Comparison of ENCODE assay signal across 9 cellular contexts in the genomic region with DNA sequence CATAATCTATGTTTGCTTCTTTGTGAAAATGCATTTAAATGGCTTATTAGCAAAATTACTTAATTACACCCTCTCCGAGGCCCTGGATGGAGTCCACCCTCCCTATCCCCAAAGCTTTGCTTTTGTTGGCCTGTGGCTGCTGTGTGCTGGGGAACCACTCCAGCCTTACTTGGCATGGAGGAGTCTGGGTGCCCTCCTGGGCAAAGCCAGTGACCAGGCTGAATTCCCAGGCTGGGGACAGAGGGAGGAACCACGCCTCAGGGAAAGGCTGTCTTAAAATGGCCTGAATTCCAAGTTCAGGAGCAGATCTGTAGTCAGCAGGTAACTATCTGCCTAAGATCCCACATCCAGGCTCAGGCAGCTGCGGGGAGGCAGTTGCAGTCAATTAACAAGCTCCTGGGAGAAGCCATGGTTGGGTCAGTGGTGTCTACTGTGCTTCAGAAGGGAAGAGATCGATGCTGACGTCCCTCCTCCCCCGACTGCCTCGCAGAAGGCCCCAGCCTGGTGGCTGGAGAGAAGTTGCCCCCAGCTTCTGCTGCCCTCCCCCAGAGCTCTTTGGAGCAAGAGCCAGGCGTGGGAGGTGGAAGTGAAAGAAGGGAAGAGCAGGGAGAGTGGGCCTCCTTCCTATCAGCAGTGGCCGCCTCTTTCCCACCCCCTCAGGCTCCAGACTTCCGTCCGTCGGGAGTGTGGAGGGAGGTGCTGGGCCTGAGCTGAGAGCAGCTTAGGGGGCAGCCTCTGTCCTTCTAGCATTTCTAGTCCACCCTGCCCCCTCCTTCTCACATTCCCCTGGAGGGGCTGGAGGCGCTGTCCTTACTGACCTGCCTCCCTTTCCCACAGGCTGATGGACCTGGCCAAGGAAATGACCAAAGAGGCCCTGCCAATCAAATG. TPM values are rescaled to one million over a fixed set of nuclear protein-coding genes. Genes with fewer than 3 reads are reported as not detected.
DNase-seq lines count a peak whose midpoint lies in the region; ATAC-seq, FAIRE-seq and TF ChIP-seq lines count a peak whose summit lies in the region.
"Had no signal": no experiment of that assay in that cellular context is flagged by ENCODE, and none has a peak within 500 bp of the region (broad histone marks: within the 10 kb centered on the region; RNA-seq: fewer than 3 reads in every experiment).

No MANE protein-coding gene starts in this region.

- no peak for DNase-seq in HCT116 (ENCODE audit: low read depth, low spot score)
- DNase-seq in astrocyte (ENCODE audit: low read depth), result peak; percentile 68
- peak; percentile 41 to 49 for DNase-seq in hippocampal formation (lab: John Stamatoyannopoulos, UW)
- DNase-seq in sciatic nerve (ENCODE audit: low spot score), result peak; percentile 72
- DNase-seq in Calu3, result no peak
- DNase-seq in A673 (ENCODE audit: low spot score), result no peak
- DNase-seq in AG08396 (ENCODE audit: low spot score), result no peak
- DNase-seq: stimulated activated CD4-positive, alpha-beta T cell treated with anti-CD3 and anti-CD28 coated beads, Interleukin-2, amount 100 ng/mL, for 48 hours had no signal

- FAIRE-seq in astrocyte (lab: Jason Lieb, UNC), result no peak

- H3K27ac Mint-ChIP-seq in astrocyte (ENCODE audit: unreplicated experiment), result peak overlapping the region; percentile 84
- no peak overlapping the region for H3K27ac Mint-ChIP-seq in Calu3 (ENCODE audit: unreplicated experiment)

- TF ChIP-seq CTCF in HCT116 (IDR thresholded peaks at IDR 0.05 in 2 of 3, conservative IDR thresholded peaks at IDR 0.05 in 1 of 3; ENCODE audit: borderline replicate concordance in 1 of 3, insufficient read depth in 1 of 3, low read depth in 2 of 3, low read length in 2 of 3) (no peak), astrocyte (IDR thresholded peaks at IDR 0.05; ENCODE audit: insufficient read depth, low read depth, low read length) (no peak), Calu3 (IDR thresholded peaks at IDR 0.05; ENCODE audit: unreplicated experiment) (no peak), A673 (conservative IDR thresholded peaks at IDR 0.05; ENCODE audit: low read depth, low read length) (no peak)

- H3K36me3 Mint-ChIP-seq in astrocyte (ENCODE audit: low read depth, unreplicated experiment) (peaks cover 10% of the 10 kb centered on the region), Calu3 (ENCODE audit: insufficient read depth, unreplicated experiment) (peaks cover 8% of the 10 kb centered on the region)

- H3K4me3 Mint-ChIP-seq in astrocyte (ENCODE audit: unreplicated experiment) (no peak overlapping the region), Calu3 (ENCODE audit: low read depth, unreplicated experiment) (no peak overlapping the region)

- H3K4me1 ChIP-seq in HCT116 (ENCODE audit: control insufficient read depth in 1 of 2, insufficient read depth in 2 of 2, low read length in 2 of 2) (peaks cover 15 to 24% of the 10 kb centered on the region in 2 experiments), astrocyte (ENCODE audit: insufficient read depth, low read length) (peaks cover 24% of the 10 kb centered on the region), A673 (ENCODE audit: insufficient read depth, low read length, poor library complexity, severe bottlenecking) (no peaks in the 10 kb centered on the region)

- CTCF ChIA-PET in HCT116 (lab: Charles Lee) (interaction anchor here (1.7 kb wide), 1 partner anchor 12 kb away, joined by 7 read pairs; no protein-coding TSS in a partner anchor), Calu3 (lab: Charles Lee) (interaction anchor here (1.1 to 3.1 kb wide), 2 partner anchors 11 to 62 kb away, joined by 3 to 6 read pairs; no protein-coding TSS in a partner anchor), A673 (lab: Charles Lee) (no interaction called here)

- POLR2A ChIA-PET in HCT116 (lab: Charles Lee), result interaction anchor here (1.3 kb wide), 1 partner anchor 12 kb away, joined by 4 read pairs; a partner anchor contains a TSS
- POLR2A ChIA-PET in A673 (lab: Charles Lee; ENCODE audit: low non-redundant PET), result no interaction called here

- H4K20me1 ChIP-seq in HCT116 (ENCODE audit: insufficient read depth), result no peaks in the 10 kb centered on the region
- no peaks in the 10 kb centered on the region for H4K20me1 ChIP-seq in astrocyte (ENCODE audit: insufficient read depth, low read length)

- no peaks in the 10 kb centered on the region for H3K79me2 ChIP-seq in HCT116 (ENCODE audit: insufficient read depth, low read length)
- H3K79me2 ChIP-seq in astrocyte (ENCODE audit: insufficient read depth, low read length), result no peaks in the 10 kb centered on the region

- H3K9ac ChIP-seq in HCT116 (ENCODE audit: low read length), result no peak overlapping the region
- peak overlapping the region; percentile 24 for H3K9ac ChIP-seq in astrocyte (ENCODE audit: low read length)

- H3K36me3 ChIP-seq in HCT116 (ENCODE audit: control insufficient read depth in 1 of 2, insufficient read depth in 2 of 2, low read length in 2 of 2), result no peaks in the 10 kb centered on the region
- no peaks in the 10 kb centered on the region for H3K36me3 ChIP-seq in astrocyte (ENCODE audit: insufficient read depth, low read length)
- no peaks in the 10 kb centered on the region for H3K36me3 ChIP-seq in A673 (ENCODE audit: insufficient read depth, low read length, poor library complexity, severe bottlenecking)

- H3K27ac ChIP-seq in HCT116 (ENCODE audit: low read depth, low read length), result peak overlapping the region; percentile 4; the same call in 1 of the 2 replicates
- H3K27ac ChIP-seq in astrocyte (ENCODE audit: low read depth, low read length), result peak overlapping the region; percentile 50
- H3K27ac ChIP-seq in A673 (ENCODE audit: low read depth, low read length, poor library complexity, severe bottlenecking), result no peak overlapping the region

- H3K4me3 ChIP-seq in HCT116 (replicated peaks in 1 of 2; ENCODE audit: low read depth in 1 of 2, low read length in 2 of 2) (no peak overlapping the region), astrocyte (ENCODE audit: insufficient read depth, low read depth, low read length) (no peak overlapping the region), A673 (ENCODE audit: low read depth, low read length, poor library complexity, severe bottlenecking) (no peak overlapping the region)

- H2AFZ ChIP-seq in HCT116 (ENCODE audit: low read depth, low read length, poor library complexity, severe bottlenecking), result no peak overlapping the region
- peak overlapping the region; percentile 67 for H2AFZ ChIP-seq in astrocyte (ENCODE audit: low read depth, low read length)

- RAD21 ChIA-PET in HCT116 (lab: Charles Lee; ENCODE audit: low non-redundant PET in 1 of 2, low total read pairs in 2 of 2, uncharacterized antibody in 2 of 2, unreplicated experiment in 2 of 2), result no interaction called here

- no peaks in the 10 kb centered on the region for H3K9me2 ChIP-seq in HCT116 (ENCODE audit: insufficient read depth)

- no peaks in the 10 kb centered on the region for H3K9me3 Mint-ChIP-seq in astrocyte (ENCODE audit: unreplicated experiment)
- no peaks in the 10 kb centered on the region for H3K9me3 Mint-ChIP-seq in Calu3 (ENCODE audit: low read depth, unreplicated experiment)

- H3K27me3 ChIP-seq in HCT116 (ENCODE audit: insufficient read depth, low read length) (no peaks in the 10 kb centered on the region), astrocyte (ENCODE audit: insufficient read depth, low read length) (no peaks in the 10 kb centered on the region), A673 (replicated peaks; ENCODE audit: insufficient read depth, low read depth, low read length, poor library complexity) (no peaks in the 10 kb centered on the region)

- H3K4me2 ChIP-seq in HCT116 (ENCODE audit: low read length) (peak overlapping the region; percentile 54; the same call in 1 of the 2 replicates), astrocyte (ENCODE audit: low read length) (peak overlapping the region; percentile 79)

- ATAC-seq in HCT116, result no peak
- ATAC-seq in sciatic nerve, result peak; percentile 56
- ATAC-seq in GM21423 (IDR thresholded peaks at IDR 0.05; ENCODE audit: unreplicated experiment), result no peak

- no peak for TF ChIP-seq POLR2A in HCT116 (IDR thresholded peaks at IDR 0.05; ENCODE audit: borderline replicate concordance, extremely low read depth, insufficient read depth, insufficient read length)

- H3K4me1 Mint-ChIP-seq in astrocyte (ENCODE audit: low read depth, unreplicated experiment) (peaks cover 25% of the 10 kb centered on the region), Calu3 (ENCODE audit: low read depth, unreplicated experiment) (no peaks in the 10 kb centered on the region)

- H3K9me3 ChIP-seq in HCT116 (ENCODE audit: control insufficient read depth in 1 of 2, insufficient read depth in 1 of 2, low read depth in 1 of 2, low read length in 2 of 2) (no peaks in the 10 kb centered on the region), astrocyte (ENCODE audit: insufficient read depth, low read depth, low read length) (no peaks in the 10 kb centered on the region), A673 (ENCODE audit: low read depth, low read length, poor library complexity, severe bottlenecking) (no peaks in the 10 kb centered on the region)

- no peak for TF ChIP-seq RAD21 in HCT116 (IDR thresholded peaks at IDR 0.05; ENCODE audit: low read depth)

- H3K27me3 Mint-ChIP-seq in astrocyte (ENCODE audit: low read depth, unreplicated experiment) (peaks cover 2% of the 10 kb centered on the region), Calu3 (ENCODE audit: unreplicated experiment) (peaks cover 23% of the 10 kb centered on the region)

- intact Hi-C loops in HCT116 (cut with micrococcal nuclease) (no loop called here), sciatic nerve (cut with DNase I) (no loop called here), Calu3 (cut with micrococcal nuclease; ENCODE audit: unreplicated experiment) (no loop called here), A673 (cut with micrococcal nuclease; ENCODE audit: unreplicated experiment) (no loop called here)

- BruUV-seq in HCT116 (replicated peaks; lab: Mats Ljungman, UMichigan), result no TSS peak
- no TSS peak for BruUV-seq in Calu3 (replicated peaks; lab: Mats Ljungman, UMichigan)
- no TSS peak for BruUV-seq in A673 (replicated peaks; lab: Mats Ljungman, UMichigan)

TF ChIP-seq in HCT116, 20 proteins besides CTCF, POLR2A, EP300 and RAD21 (continues in another document):
- no peak for TF ChIP-seq POLR2AphosphoS5 (IDR thresholded peaks at IDR 0.05; ENCODE audit: low read depth, low read length)
- no peak for TF ChIP-seq ZFX (IDR thresholded peaks at IDR 0.05)
- TF ChIP-seq JUND (IDR thresholded peaks at IDR 0.05), result no peak
- no peak for TF ChIP-seq SIN3A (IDR thresholded peaks at IDR 0.05; ENCODE audit: low read depth)
- TF ChIP-seq EGR1 (IDR thresholded peaks at IDR 0.05; ENCODE audit: low read depth), result no peak

RNA-seq across cellular contexts. Expression of a gene that starts 11.3 kb away (rescaled TPM):
- total RNA-seq in HCT116 (2021; ENCODE audit: unreplicated experiment) (13.3 TPM), astrocyte (13.6 and 23.6 TPM in 2 replicates), sciatic nerve (19.3 TPM), Calu3 (2022) (1.2 and 1.4 TPM in 2 replicates), A673 (2021) (6.8 and 9.2 TPM in 2 replicates)
- polyA plus RNA-seq in HCT116 (2012), result 6.8 and 9.3 TPM in 2 replicates

RNA-seq across cellular contexts. Expression of a gene that starts 40.1 kb away (rescaled TPM):
- total RNA-seq in HCT116 (2021; ENCODE audit: unreplicated experiment), result 20.6 TPM
- 11.5 and 13.0 TPM in 2 replicates for polyA plus RNA-seq in HCT116 (2012)
- 12.7 and 15.0 TPM in 2 replicates for total RNA-seq in astrocyte
- total RNA-seq in sciatic nerve, result 35.7 TPM
- total RNA-seq in Calu3 (2022), result 19.8 and 26.3 TPM in 2 replicates
- total RNA-seq in A673 (2021), result 19.8 and 19.9 TPM in 2 replicates

RNA-seq across cellular contexts. Expression of a gene that starts 53.7 kb away (rescaled TPM):
- total RNA-seq in HCT116 (2021; ENCODE audit: unreplicated experiment), result not detected
- polyA plus RNA-seq in HCT116 (2012), result not detected in 2 replicates
- total RNA-seq in astrocyte, result not detected in 2 replicates
- not detected for total RNA-seq in sciatic nerve
- not detected in 2 replicates for total RNA-seq in Calu3 (2022)
- not detected in 2 replicates for total RNA-seq in A673 (2021)

Comparison
In these comparisons a context has a peak if more than half of its experiments do, and no peak if none do; other contexts are left out.
1. DNase-seq: peak in astrocyte (single experiment), hippocampal formation (2 of 2) and sciatic nerve (single experiment); none in HCT116 (single experiment), Calu3 (single experiment), A673 (single experiment) and AG08396 (single experiment).